ENCODE assay signal across 8 cellular contexts in the genomic region with DNA sequence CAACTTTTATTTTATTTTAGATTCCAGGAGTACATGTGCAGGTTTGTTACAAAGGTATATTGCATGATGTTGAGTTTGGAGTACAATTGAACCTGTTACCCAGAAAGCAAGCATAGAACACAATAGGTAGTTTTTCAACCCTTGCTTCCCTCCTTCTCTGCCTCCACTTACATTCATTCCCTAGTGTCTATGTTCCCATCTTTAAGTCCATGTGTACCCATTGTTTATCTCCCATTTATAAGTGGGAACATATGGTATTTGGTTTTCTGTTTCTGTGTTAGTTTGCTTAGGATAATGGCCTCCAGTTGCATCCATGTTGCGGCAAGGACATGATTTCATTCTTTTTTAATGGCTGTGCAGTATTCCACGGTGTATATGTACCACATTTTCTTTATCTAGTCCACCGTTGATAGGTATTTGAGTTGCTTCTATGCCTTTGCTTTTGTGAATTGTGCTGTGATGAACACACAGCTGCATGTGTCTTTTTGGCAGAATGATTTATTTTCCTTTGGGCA.
"Had no signal": no experiment of that assay in that cellular context is flagged by ENCODE, and none has a peak within 500 bp of the region (broad histone marks: within the 10 kb centered on the region; RNA-seq: fewer than 3 reads in every experiment).

No MANE protein-coding gene starts in this region.

- FAIRE-seq: H1 had no signal

- H3K27ac Mint-ChIP-seq: GM23338, H9 had no signal

- H2AFZ ChIP-seq: GM23338 had no signal

- DNase-seq: H9, HCEC 1CT, IMR-90, KBM-7 had no signal

- H3K4me3 ChIP-seq: GM23338 had no signal

- H3K27ac ChIP-seq: HL-60, KMS-11 had no signal

- H3K9ac ChIP-seq: KMS-11 had no signal

- H3K4me3 Mint-ChIP-seq: GM23338, H9 had no signal

- H3K4me2 ChIP-seq: GM23338, KMS-11 had no signal

- H3K4me1 Mint-ChIP-seq: GM23338, H9 had no signal

- ATAC-seq: GM23338 had no signal
